22 cellular contexts compared by ENCODE assay signal in genomic region chr11:35424157-35424945, GRCh38. TPM values are rescaled to one million over a fixed set of nuclear protein-coding genes. Genes with fewer than 3 reads are reported as not detected.
"Had no signal": no experiment of that assay in that cellular context is flagged by ENCODE, and none has a peak within 500 bp of the region (broad histone marks: within the 10 kb centered on the region; RNA-seq: fewer than 3 reads in every experiment).

No MANE protein-coding gene starts in this region.

- H3K36me3 ChIP-seq: left ventricle myocardium inferior, transverse colon, vagina had no signal

- DNase-seq: activated CD4-positive, alpha-beta T cell treated with anti-CD3 and anti-CD28 coated beads for 4 hours; activated CD8-positive, alpha-beta T cell treated with anti-CD3 and anti-CD28 coated beads for 36 hours; activated effector memory CD4-positive, alpha-beta T cell treated with anti-CD3 and anti-CD28 coated beads, Interleukin-2, amount 50 U/mL, for 16 hours; activated T-cell treated with anti-CD3 and anti-CD28 coated beads, Interleukin-2, amount 50 U/mL, for 4 hours; amygdala; brain microvascular endothelial cell; cortex of kidney; effector memory CD8-positive, alpha-beta T cell; hypothalamus; left ventricle myocardium inferior; naive thymus-derived CD8-positive, alpha-beta T cell; posterior cingulate gyrus; stimulated activated CD4-positive, alpha-beta T cell treated with anti-CD3 and anti-CD28 coated beads, Interleukin-2, amount 100 ng/mL, for 48 hours; substantia nigra; T-helper 2 cell; transverse colon had no signal

- H3K9me3 Mint-ChIP-seq: activated CD8-positive, alpha-beta T cell treated with anti-CD3 and anti-CD28 coated beads for 36 hours; activated naive CD4-positive, alpha-beta T cell treated with anti-CD3 and anti-CD28 coated beads, Interleukin-2, amount 50 U/mL, for 24 hours; activated T-cell treated with anti-CD3 and anti-CD28 coated beads, Interleukin-2, amount 50 U/mL, for 4 hours; central memory CD8-positive, alpha-beta T cell; effector memory CD8-positive, alpha-beta T cell; naive thymus-derived CD8-positive, alpha-beta T cell; stimulated activated memory B cell treated with anti-CD40 and anti-IgM and Interleukin-4, amounts not matched to agents 10 μg/mL and 1 μg/mL and 100 μg/mL, for 72 hours; WTC11 had no signal

- H3K36me3 Mint-ChIP-seq: activated naive CD4-positive, alpha-beta T cell treated with anti-CD3 and anti-CD28 coated beads, Interleukin-2, amount 50 U/mL, for 24 hours; naive thymus-derived CD8-positive, alpha-beta T cell; stimulated activated memory B cell treated with anti-CD40 and anti-IgM and Interleukin-4, amounts not matched to agents 10 μg/mL and 1 μg/mL and 100 μg/mL, for 72 hours; WTC11 had no signal

- ATAC-seq: activated CD8-positive, alpha-beta T cell treated with anti-CD3 and anti-CD28 coated beads for 36 hours; activated T-cell treated with anti-CD3 and anti-CD28 coated beads, Interleukin-2, amount 50 U/mL, for 4 hours; effector memory CD8-positive, alpha-beta T cell; naive thymus-derived CD8-positive, alpha-beta T cell; stimulated activated memory B cell treated with anti-CD40 and anti-IgM and Interleukin-4, amounts not matched to agents 10 μg/mL and 1 μg/mL and 100 μg/mL, for 72 hours; WTC11 had no signal

- H3K27ac ChIP-seq: brain microvascular endothelial cell, left ventricle myocardium inferior, transverse colon, vagina had no signal

- H3K27me3 ChIP-seq: vagina had no signal

- H3K9me3 ChIP-seq: left ventricle myocardium inferior, transverse colon, vagina had no signal

- H3K4me3 Mint-ChIP-seq: activated CD8-positive, alpha-beta T cell treated with anti-CD3 and anti-CD28 coated beads for 36 hours; activated naive CD4-positive, alpha-beta T cell treated with anti-CD3 and anti-CD28 coated beads, Interleukin-2, amount 50 U/mL, for 24 hours; activated T-cell treated with anti-CD3 and anti-CD28 coated beads, Interleukin-2, amount 50 U/mL, for 4 hours; central memory CD8-positive, alpha-beta T cell; effector memory CD8-positive, alpha-beta T cell; naive thymus-derived CD8-positive, alpha-beta T cell; stimulated activated memory B cell treated with anti-CD40 and anti-IgM and Interleukin-4, amounts not matched to agents 10 μg/mL and 1 μg/mL and 100 μg/mL, for 72 hours; WTC11 had no signal

- H3K4me3 ChIP-seq: left ventricle myocardium inferior, transverse colon, vagina had no signal

- H3K27ac Mint-ChIP-seq: activated CD8-positive, alpha-beta T cell treated with anti-CD3 and anti-CD28 coated beads for 36 hours; activated naive CD4-positive, alpha-beta T cell treated with anti-CD3 and anti-CD28 coated beads, Interleukin-2, amount 50 U/mL, for 24 hours; effector memory CD8-positive, alpha-beta T cell; naive thymus-derived CD8-positive, alpha-beta T cell; stimulated activated memory B cell treated with anti-CD40 and anti-IgM and Interleukin-4, amounts not matched to agents 10 μg/mL and 1 μg/mL and 100 μg/mL, for 72 hours; WTC11 had no signal

RNA-seq across cellular contexts. Expression of gene SLC1A2, which starts 5.0 kb away (rescaled TPM):
- total RNA-seq: activated CD8-positive, alpha-beta T cell treated with anti-CD3 and anti-CD28 coated beads for 36 hours; kidney epithelial cell had no signal
